Comparison of ENCODE assay signal across 8 cellular contexts in genomic region chr1:28926629-28927441, GRCh38. TPM values are rescaled to one million over a fixed set of nuclear protein-coding genes. Genes with fewer than 3 reads are reported as not detected.
DNase-seq lines count a peak whose midpoint lies in the region; ATAC-seq and TF ChIP-seq lines count a peak whose summit lies in the region.

No MANE protein-coding gene starts in this region.

- H3K9me3 Mint-ChIP-seq in MCF 10A (ENCODE audit: unreplicated experiment) (no peaks in the 10 kb centered on the region), activated B cell treated with CpG ODN at 0.5 μM for 24 hours (no peaks in the 10 kb centered on the region)

- H3K4me3 ChIP-seq in mammary epithelial cell (replicated peaks in 1 of 3; ENCODE audit: insufficient read depth in 1 of 3, low read depth in 2 of 3, low read length in 3 of 3) (no peak overlapping the region), coronary artery (no peak overlapping the region)

- no peaks in the 10 kb centered on the region for H3K27me3 Mint-ChIP-seq in MCF 10A (ENCODE audit: insufficient read depth, unreplicated experiment)
- no peaks in the 10 kb centered on the region for H3K27me3 Mint-ChIP-seq in activated B cell treated with CpG ODN at 0.5 μM for 24 hours

- H3K27me3 ChIP-seq in mammary epithelial cell (ENCODE audit: insufficient read depth, low read length) = no peaks in the 10 kb centered on the region

- no peak overlapping the region for H3K4me2 ChIP-seq in mammary epithelial cell (ENCODE audit: insufficient read depth, low read depth, low read length)

- 84% methylated on average over 4 of the region's 4 CpGs for WGBS in mammary epithelial cell (ENCODE audit: low coverage, missing lambda C conversion rate)

- H3K27ac ChIP-seq in mammary epithelial cell (ENCODE audit: insufficient read depth, low read depth, low read length) = no peak overlapping the region
- no peak overlapping the region for H3K27ac ChIP-seq in coronary artery

- in situ Hi-C loops in mammary epithelial cell (cut with MboI; ENCODE audit: low sequenced_read_pairs in 2 of 2) = no loop called here

- no peak overlapping the region for H3K9ac ChIP-seq in mammary epithelial cell (ENCODE audit: insufficient read depth, low read length)

- ATAC-seq in activated B cell treated with CpG ODN at 0.5 μM for 24 hours (ENCODE audit: low read depth) (peak; percentile 83), left lobe of liver (peak; percentile 40)

- H3K4me1 ChIP-seq in mammary epithelial cell (ENCODE audit: insufficient read depth, low read length) = no peaks in the 10 kb centered on the region

- H4K20me1 ChIP-seq in mammary epithelial cell (ENCODE audit: insufficient read depth, low read length) = no peaks in the 10 kb centered on the region

- dilution Hi-C loops in mammary epithelial cell (cut with HindIII; ENCODE audit: low sequenced_read_pairs) = no loop called here

- POLR2A ChIA-PET in MCF 10A (lab: Yijun Ruan, JAX) (interaction anchor here (0.5 to 3.0 kb wide), 3 partner anchors 10 to 1777 kb away, joined by 3 to 14 read pairs (median 10); partner anchors contain the start of gene EPB41), activated B cell treated with CpG ODN at 0.5 μM for 24 hours (lab: Charles Lee) (interaction anchor here (0.6 to 2.0 kb wide), 11 partner anchors 9 to 1817 kb away, joined by 3 to 17 read pairs (median 5); partner anchors contain the start of genes EPB41, RNU11 and SRSF4)

- no peaks in the 10 kb centered on the region for H3K9me3 ChIP-seq in mammary epithelial cell (replicated peaks; ENCODE audit: insufficient read depth, low read length)

- intact Hi-C loops in MCF 10A (cut with micrococcal nuclease) = no loop called here
- intact Hi-C loops in mammary epithelial cell (cut with micrococcal nuclease) = no loop called here
- intact Hi-C loops in activated B cell treated with CpG ODN at 0.5 μM for 24 hours (cut with micrococcal nuclease) = loop anchor here (1.0 to 5.0 kb wide), 4 partner anchors 13 to 680 kb away; partner anchors contain the start of gene EPB41

- DNase-seq in MCF 10A (ENCODE audit: unreplicated experiment) (no peak), mammary epithelial cell (no peak), H4 (ENCODE audit: low spot score) (peak; percentile 53), LoVo (ENCODE audit: low spot score) (peak; percentile 16), activated B cell treated with CpG ODN at 0.5 μM for 24 hours (no peak), left lobe of liver (ENCODE audit: low spot score) (no peak), cerebellar nuclear complex (lab: John Stamatoyannopoulos, UW) (no peak), coronary artery (ENCODE audit: low spot score) (no peak)

- peaks cover 5% of the 10 kb centered on the region for H3K79me2 ChIP-seq in mammary epithelial cell (ENCODE audit: insufficient read depth, low read length)

- H3K4me3 Mint-ChIP-seq in MCF 10A (ENCODE audit: unreplicated experiment) (no peak overlapping the region), activated B cell treated with CpG ODN at 0.5 μM for 24 hours (peak overlapping the region; percentile 74)

- H3K27ac Mint-ChIP-seq in MCF 10A (ENCODE audit: low read depth, unreplicated experiment) (peak overlapping the region; percentile 91), activated B cell treated with CpG ODN at 0.5 μM for 24 hours (peak overlapping the region; percentile 80)

- no peak for TF ChIP-seq CTCF in MCF 10A (IDR thresholded peaks at IDR 0.05; ENCODE audit: unreplicated experiment)
- no peak for TF ChIP-seq CTCF in mammary epithelial cell (conservative IDR thresholded peaks at IDR 0.05 in 1 of 2, IDR thresholded peaks at IDR 0.05 in 1 of 2; ENCODE audit: extremely low read depth in 1 of 2, insufficient read depth in 1 of 2, low read depth in 1 of 2, low read length in 2 of 2)
- no peak for TF ChIP-seq CTCF in activated B cell treated with CpG ODN at 0.5 μM for 24 hours (IDR thresholded peaks at IDR 0.05)
- no peak for TF ChIP-seq CTCF in coronary artery (IDR thresholded peaks at IDR 0.05)

- H3K36me3 ChIP-seq in mammary epithelial cell (ENCODE audit: insufficient read depth, low read length) = no peaks in the 10 kb centered on the region

- H3K36me3 Mint-ChIP-seq in MCF 10A (ENCODE audit: insufficient read depth, unreplicated experiment) = no peaks in the 10 kb centered on the region
- H3K36me3 Mint-ChIP-seq in activated B cell treated with CpG ODN at 0.5 μM for 24 hours (ENCODE audit: low read depth) = no peaks in the 10 kb centered on the region

- CTCF ChIA-PET in MCF 10A (lab: Yijun Ruan, JAX) (no interaction called here), mammary epithelial cell (lab: Charles Lee; ENCODE audit: low non-redundant PET) (no interaction called here), activated B cell treated with CpG ODN at 0.5 μM for 24 hours (lab: Charles Lee) (interaction anchor here (0.5 to 1.2 kb wide), 4 partner anchors 45 to 142 kb away, joined by 3 to 5 read pairs (median 4); no protein-coding TSS in a partner anchor)

- no peak overlapping the region for H2AFZ ChIP-seq in mammary epithelial cell (ENCODE audit: low read depth, low read length)

- H3K4me1 Mint-ChIP-seq in MCF 10A (ENCODE audit: insufficient read depth, unreplicated experiment) (peaks cover 19% of the 10 kb centered on the region), activated B cell treated with CpG ODN at 0.5 μM for 24 hours (peaks cover 71% of the 10 kb centered on the region)

- BruUV-seq in MCF 10A (replicated peaks; lab: Mats Ljungman, UMichigan) (TSS peak; percentile 56), mammary epithelial cell (replicated peaks; lab: Mats Ljungman, UMichigan) (no TSS peak)

RNA-seq across cellular contexts. Expression of gene EPB41, which starts 12.5 kb away (rescaled TPM):
- total RNA-seq in MCF 10A (2022) (15.0 and 23.0 TPM in 2 replicates), mammary epithelial cell (10 to 100 TPM; 20.6 to 23.7 TPM), activated B cell treated with CpG ODN at 0.5 μM for 24 hours (73.8 and 74.0 TPM in 2 replicates), left lobe of liver (35.6 TPM)
- polyA plus RNA-seq in mammary epithelial cell = 9.6 TPM
- 27.8 TPM for polyA minus RNA-seq in mammary epithelial cell
- 26.2 and 26.9 TPM in 2 replicates for total RNA-seq in H4 (2014; rRNA removed; shearing (Covaris generic))

Comparison
In these comparisons a context has a peak if more than half of its experiments do, and no peak if none do; other contexts are left out.
1. DNase-seq: peak in H4 (single experiment) and LoVo (single experiment); none in MCF 10A (single experiment), mammary epithelial cell (single experiment), activated B cell treated with CpG ODN at 0.5 μM for 24 hours (single experiment), left lobe of liver (single experiment), cerebellar nuclear complex (0 of 2) and coronary artery (single experiment).